ENCODE assay signal across 1 cellular context in the genomic region with DNA sequence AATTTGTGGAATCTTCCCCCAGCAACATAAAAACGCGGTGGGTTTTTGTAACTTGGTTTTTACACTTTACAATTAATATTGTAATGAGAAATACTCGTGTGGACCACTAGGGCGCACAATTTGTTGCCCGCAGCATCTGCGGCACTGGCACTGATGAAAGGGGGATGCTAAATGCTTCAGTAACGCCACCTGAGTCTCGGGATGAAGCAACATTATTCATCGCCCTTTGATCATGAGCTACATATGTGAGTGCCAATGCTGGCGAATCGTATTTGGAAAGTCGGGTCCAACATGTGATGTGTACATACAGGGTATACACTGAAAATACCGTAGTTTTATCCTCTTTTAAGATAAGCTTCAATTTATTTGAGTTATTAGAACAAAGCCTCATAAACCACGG.
TF ChIP-seq lines count a peak whose summit lies in the region.

No MANE protein-coding gene starts in this region.

TF ChIP-seq in HepG2, 621 proteins besides CTCF, POLR2A, EP300 and RAD21 (continued from another document and continues in another):
- TF ChIP-seq, protein P1, sequence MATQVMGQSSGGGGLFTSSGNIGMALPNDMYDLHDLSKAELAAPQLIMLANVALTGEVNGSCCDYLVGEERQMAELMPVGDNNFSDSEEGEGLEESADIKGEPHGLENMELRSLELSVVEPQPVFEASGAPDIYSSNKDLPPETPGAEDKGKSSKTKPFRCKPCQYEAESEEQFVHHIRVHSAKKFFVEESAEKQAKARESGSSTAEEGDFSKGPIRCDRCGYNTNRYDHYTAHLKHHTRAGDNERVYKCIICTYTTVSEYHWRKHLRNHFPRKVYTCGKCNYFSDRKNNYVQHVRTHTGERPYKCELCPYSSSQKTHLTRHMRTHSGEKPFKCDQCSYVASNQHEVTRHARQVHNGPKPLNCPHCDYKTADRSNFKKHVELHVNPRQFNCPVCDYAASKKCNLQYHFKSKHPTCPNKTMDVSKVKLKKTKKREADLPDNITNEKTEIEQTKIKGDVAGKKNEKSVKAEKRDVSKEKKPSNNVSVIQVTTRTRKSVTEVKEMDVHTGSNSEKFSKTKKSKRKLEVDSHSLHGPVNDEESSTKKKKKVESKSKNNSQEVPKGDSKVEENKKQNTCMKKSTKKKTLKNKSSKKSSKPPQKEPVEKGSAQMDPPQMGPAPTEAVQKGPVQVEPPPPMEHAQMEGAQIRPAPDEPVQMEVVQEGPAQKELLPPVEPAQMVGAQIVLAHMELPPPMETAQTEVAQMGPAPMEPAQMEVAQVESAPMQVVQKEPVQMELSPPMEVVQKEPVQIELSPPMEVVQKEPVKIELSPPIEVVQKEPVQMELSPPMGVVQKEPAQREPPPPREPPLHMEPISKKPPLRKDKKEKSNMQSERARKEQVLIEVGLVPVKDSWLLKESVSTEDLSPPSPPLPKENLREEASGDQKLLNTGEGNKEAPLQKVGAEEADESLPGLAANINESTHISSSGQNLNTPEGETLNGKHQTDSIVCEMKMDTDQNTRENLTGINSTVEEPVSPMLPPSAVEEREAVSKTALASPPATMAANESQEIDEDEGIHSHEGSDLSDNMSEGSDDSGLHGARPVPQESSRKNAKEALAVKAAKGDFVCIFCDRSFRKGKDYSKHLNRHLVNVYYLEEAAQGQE (IDR thresholded peaks at IDR 0.05; ENCODE audit: borderline replicate concordance in 1 of 2, low read depth in 1 of 2, low read length in 2 of 2), result 0 out of 4 replicates have a peak, but pooled peaks of 1 of the 2 experiments have one; percentile 26
- TF ChIP-seq SOX6 (IDR thresholded peaks at IDR 0.05) (no peak), SOX6 (CRISPR knock-in tag; IDR thresholded peaks at IDR 0.05) (peak; percentile 14; the same call in 1 of the 2 replicates), SOX13 (IDR thresholded peaks at IDR 0.05) (no peak), SOX13 (CRISPR knock-in tag; conservative IDR thresholded peaks at IDR 0.05 in 1 of 2, IDR thresholded peaks at IDR 0.05 in 1 of 2) (peak in 1 of 2 experiments; percentile 25; a peak in 1 of 4 replicates), ZNF777 (CRISPR knock-in tag; IDR thresholded peaks at IDR 0.05) (no peak), TCF7 (IDR thresholded peaks at IDR 0.05; ENCODE audit: low read depth) (peak; percentile 44), HNRNPUL1 (IDR thresholded peaks at IDR 0.05; ENCODE audit: low read depth, low read length) (no peak), REPIN1 (CRISPR knock-in tag; IDR thresholded peaks at IDR 0.05; ENCODE audit: borderline replicate concordance, low read depth) (0 out of 2 replicates have a peak, but pooled peaks have one; percentile 28), MBNL3 (CRISPR knock-in tag; conservative IDR thresholded peaks at IDR 0.05) (no peak), NR2F1 (CRISPR knock-in tag; IDR thresholded peaks at IDR 0.05) (no peak), HNRNPK (IDR thresholded peaks at IDR 0.05; ENCODE audit: low read depth, low read length, poor library complexity, severe bottlenecking) (no peak), ZNF839 (CRISPR knock-in tag; IDR thresholded peaks at IDR 0.05; ENCODE audit: borderline replicate concordance) (no peak), CCDC6 (CRISPR knock-in tag; IDR thresholded peaks at IDR 0.05) (no peak), ZBTB20 (CRISPR knock-in tag; IDR thresholded peaks at IDR 0.05; ENCODE audit: borderline replicate concordance, low read depth) (no peak), RFXAP (CRISPR knock-in tag; IDR thresholded peaks at IDR 0.05; ENCODE audit: borderline replicate concordance) (no peak), NCOR1 (IDR thresholded peaks at IDR 0.05; ENCODE audit: borderline replicate concordance, low read length) (0 out of 2 replicates have a peak, but pooled peaks have one; percentile 42), SMC3 (IDR thresholded peaks at IDR 0.05; ENCODE audit: low read length) (peak; percentile 80), TBX2 (CRISPR knock-in tag; IDR thresholded peaks at IDR 0.05; ENCODE audit: borderline replicate concordance) (peak; percentile 23; the same call in 1 of the 2 replicates), HNF4A (CRISPR knock-in tag; IDR thresholded peaks at IDR 0.05) (peak; percentile 56)
- TF ChIP-seq, protein P2, sequence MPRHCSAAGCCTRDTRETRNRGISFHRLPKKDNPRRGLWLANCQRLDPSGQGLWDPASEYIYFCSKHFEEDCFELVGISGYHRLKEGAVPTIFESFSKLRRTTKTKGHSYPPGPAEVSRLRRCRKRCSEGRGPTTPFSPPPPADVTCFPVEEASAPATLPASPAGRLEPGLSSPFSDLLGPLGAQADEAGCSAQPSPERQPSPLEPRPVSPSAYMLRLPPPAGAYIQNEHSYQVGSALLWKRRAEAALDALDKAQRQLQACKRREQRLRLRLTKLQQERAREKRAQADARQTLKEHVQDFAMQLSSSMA (CRISPR knock-in tag; IDR thresholded peaks at IDR 0.05), result no peak
- TF ChIP-seq, protein P3, sequence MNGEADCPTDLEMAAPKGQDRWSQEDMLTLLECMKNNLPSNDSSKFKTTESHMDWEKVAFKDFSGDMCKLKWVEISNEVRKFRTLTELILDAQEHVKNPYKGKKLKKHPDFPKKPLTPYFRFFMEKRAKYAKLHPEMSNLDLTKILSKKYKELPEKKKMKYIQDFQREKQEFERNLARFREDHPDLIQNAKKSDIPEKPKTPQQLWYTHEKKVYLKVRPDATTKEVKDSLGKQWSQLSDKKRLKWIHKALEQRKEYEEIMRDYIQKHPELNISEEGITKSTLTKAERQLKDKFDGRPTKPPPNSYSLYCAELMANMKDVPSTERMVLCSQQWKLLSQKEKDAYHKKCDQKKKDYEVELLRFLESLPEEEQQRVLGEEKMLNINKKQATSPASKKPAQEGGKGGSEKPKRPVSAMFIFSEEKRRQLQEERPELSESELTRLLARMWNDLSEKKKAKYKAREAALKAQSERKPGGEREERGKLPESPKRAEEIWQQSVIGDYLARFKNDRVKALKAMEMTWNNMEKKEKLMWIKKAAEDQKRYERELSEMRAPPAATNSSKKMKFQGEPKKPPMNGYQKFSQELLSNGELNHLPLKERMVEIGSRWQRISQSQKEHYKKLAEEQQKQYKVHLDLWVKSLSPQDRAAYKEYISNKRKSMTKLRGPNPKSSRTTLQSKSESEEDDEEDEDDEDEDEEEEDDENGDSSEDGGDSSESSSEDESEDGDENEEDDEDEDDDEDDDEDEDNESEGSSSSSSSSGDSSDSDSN (CRISPR knock-in tag; IDR thresholded peaks at IDR 0.05), result 0 out of 2 replicates have a peak, but pooled peaks have one; percentile 18
- TF ChIP-seq, protein P4, sequence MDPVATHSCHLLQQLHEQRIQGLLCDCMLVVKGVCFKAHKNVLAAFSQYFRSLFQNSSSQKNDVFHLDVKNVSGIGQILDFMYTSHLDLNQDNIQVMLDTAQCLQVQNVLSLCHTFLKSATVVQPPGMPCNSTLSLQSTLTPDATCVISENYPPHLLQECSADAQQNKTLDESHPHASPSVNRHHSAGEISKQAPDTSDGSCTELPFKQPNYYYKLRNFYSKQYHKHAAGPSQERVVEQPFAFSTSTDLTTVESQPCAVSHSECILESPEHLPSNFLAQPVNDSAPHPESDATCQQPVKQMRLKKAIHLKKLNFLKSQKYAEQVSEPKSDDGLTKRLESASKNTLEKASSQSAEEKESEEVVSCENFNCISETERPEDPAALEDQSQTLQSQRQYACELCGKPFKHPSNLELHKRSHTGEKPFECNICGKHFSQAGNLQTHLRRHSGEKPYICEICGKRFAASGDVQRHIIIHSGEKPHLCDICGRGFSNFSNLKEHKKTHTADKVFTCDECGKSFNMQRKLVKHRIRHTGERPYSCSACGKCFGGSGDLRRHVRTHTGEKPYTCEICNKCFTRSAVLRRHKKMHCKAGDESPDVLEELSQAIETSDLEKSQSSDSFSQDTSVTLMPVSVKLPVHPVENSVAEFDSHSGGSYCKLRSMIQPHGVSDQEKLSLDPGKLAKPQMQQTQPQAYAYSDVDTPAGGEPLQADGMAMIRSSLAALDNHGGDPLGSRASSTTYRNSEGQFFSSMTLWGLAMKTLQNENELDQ (CRISPR knock-in tag; IDR thresholded peaks at IDR 0.05; ENCODE audit: borderline replicate concordance), result no peak
- TF ChIP-seq, protein P5, sequence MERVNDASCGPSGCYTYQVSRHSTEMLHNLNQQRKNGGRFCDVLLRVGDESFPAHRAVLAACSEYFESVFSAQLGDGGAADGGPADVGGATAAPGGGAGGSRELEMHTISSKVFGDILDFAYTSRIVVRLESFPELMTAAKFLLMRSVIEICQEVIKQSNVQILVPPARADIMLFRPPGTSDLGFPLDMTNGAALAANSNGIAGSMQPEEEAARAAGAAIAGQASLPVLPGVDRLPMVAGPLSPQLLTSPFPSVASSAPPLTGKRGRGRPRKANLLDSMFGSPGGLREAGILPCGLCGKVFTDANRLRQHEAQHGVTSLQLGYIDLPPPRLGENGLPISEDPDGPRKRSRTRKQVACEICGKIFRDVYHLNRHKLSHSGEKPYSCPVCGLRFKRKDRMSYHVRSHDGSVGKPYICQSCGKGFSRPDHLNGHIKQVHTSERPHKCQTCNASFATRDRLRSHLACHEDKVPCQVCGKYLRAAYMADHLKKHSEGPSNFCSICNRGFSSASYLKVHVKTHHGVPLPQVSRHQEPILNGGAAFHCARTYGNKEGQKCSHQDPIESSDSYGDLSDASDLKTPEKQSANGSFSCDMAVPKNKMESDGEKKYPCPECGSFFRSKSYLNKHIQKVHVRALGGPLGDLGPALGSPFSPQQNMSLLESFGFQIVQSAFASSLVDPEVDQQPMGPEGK (CRISPR knock-in tag; IDR thresholded peaks at IDR 0.05), result peak; percentile 29; the same call in 1 of the 2 replicates
- TF ChIP-seq, protein P6, sequence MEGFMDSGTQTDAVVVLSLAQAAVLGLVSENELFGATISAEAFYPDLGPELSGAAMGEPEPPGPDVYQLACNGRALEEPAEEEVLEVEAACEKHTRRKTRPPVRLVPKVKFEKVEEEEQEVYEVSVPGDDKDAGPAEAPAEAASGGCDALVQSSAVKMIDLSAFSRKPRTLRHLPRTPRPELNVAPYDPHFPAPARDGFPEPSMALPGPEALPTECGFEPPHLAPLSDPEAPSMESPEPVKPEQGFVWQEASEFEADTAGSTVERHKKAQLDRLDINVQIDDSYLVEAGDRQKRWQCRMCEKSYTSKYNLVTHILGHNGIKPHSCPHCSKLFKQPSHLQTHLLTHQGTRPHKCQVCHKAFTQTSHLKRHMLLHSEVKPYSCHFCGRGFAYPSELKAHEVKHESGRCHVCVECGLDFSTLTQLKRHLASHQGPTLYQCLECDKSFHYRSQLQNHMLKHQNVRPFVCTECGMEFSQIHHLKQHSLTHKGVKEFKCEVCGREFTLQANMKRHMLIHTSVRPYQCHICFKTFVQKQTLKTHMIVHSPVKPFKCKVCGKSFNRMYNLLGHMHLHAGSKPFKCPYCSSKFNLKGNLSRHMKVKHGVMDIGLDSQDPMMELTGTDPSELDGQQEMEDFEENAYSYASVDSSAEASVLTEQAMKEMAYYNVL (CRISPR knock-in tag; IDR thresholded peaks at IDR 0.05; ENCODE audit: borderline replicate concordance), result no peak
- TF ChIP-seq, protein P7, sequence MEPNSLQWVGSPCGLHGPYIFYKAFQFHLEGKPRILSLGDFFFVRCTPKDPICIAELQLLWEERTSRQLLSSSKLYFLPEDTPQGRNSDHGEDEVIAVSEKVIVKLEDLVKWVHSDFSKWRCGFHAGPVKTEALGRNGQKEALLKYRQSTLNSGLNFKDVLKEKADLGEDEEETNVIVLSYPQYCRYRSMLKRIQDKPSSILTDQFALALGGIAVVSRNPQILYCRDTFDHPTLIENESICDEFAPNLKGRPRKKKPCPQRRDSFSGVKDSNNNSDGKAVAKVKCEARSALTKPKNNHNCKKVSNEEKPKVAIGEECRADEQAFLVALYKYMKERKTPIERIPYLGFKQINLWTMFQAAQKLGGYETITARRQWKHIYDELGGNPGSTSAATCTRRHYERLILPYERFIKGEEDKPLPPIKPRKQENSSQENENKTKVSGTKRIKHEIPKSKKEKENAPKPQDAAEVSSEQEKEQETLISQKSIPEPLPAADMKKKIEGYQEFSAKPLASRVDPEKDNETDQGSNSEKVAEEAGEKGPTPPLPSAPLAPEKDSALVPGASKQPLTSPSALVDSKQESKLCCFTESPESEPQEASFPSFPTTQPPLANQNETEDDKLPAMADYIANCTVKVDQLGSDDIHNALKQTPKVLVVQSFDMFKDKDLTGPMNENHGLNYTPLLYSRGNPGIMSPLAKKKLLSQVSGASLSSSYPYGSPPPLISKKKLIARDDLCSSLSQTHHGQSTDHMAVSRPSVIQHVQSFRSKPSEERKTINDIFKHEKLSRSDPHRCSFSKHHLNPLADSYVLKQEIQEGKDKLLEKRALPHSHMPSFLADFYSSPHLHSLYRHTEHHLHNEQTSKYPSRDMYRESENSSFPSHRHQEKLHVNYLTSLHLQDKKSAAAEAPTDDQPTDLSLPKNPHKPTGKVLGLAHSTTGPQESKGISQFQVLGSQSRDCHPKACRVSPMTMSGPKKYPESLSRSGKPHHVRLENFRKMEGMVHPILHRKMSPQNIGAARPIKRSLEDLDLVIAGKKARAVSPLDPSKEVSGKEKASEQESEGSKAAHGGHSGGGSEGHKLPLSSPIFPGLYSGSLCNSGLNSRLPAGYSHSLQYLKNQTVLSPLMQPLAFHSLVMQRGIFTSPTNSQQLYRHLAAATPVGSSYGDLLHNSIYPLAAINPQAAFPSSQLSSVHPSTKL (CRISPR knock-in tag; IDR thresholded peaks at IDR 0.05), result peak; percentile 46
- TF ChIP-seq, protein P8, sequence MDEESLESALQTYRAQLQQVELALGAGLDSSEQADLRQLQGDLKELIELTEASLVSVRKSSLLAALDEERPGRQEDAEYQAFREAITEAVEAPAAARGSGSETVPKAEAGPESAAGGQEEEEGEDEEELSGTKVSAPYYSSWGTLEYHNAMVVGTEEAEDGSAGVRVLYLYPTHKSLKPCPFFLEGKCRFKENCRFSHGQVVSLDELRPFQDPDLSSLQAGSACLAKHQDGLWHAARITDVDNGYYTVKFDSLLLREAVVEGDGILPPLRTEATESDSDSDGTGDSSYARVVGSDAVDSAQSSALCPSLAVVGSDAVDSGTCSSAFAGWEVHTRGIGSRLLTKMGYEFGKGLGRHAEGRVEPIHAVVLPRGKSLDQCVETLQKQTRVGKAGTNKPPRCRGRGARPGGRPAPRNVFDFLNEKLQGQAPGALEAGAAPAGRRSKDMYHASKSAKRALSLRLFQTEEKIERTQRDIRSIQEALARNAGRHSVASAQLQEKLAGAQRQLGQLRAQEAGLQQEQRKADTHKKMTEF (CRISPR knock-in tag; IDR thresholded peaks at IDR 0.05), result peak; percentile 68; the same call in 1 of the 2 replicates
- TF ChIP-seq, protein P9, sequence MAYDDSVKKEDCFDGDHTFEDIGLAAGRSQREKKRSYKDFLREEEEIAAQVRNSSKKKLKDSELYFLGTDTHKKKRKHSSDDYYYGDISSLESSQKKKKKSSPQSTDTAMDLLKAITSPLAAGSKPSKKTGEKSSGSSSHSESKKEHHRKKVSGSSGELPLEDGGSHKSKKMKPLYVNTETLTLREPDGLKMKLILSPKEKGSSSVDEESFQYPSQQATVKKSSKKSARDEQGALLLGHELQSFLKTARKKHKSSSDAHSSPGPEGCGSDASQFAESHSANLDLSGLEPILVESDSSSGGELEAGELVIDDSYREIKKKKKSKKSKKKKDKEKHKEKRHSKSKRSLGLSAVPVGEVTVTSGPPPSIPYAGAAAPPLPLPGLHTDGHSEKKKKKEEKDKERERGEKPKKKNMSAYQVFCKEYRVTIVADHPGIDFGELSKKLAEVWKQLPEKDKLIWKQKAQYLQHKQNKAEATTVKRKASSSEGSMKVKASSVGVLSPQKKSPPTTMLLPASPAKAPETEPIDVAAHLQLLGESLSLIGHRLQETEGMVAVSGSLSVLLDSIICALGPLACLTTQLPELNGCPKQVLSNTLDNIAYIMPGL (CRISPR knock-in tag; IDR thresholded peaks at IDR 0.05; ENCODE audit: borderline replicate concordance in 1 of 2, low read depth in 1 of 2), result peak; percentile 43 to 60; a peak in 2 of 4 replicates
